ENCODE assay signal across 10 cellular contexts in the genomic region with DNA sequence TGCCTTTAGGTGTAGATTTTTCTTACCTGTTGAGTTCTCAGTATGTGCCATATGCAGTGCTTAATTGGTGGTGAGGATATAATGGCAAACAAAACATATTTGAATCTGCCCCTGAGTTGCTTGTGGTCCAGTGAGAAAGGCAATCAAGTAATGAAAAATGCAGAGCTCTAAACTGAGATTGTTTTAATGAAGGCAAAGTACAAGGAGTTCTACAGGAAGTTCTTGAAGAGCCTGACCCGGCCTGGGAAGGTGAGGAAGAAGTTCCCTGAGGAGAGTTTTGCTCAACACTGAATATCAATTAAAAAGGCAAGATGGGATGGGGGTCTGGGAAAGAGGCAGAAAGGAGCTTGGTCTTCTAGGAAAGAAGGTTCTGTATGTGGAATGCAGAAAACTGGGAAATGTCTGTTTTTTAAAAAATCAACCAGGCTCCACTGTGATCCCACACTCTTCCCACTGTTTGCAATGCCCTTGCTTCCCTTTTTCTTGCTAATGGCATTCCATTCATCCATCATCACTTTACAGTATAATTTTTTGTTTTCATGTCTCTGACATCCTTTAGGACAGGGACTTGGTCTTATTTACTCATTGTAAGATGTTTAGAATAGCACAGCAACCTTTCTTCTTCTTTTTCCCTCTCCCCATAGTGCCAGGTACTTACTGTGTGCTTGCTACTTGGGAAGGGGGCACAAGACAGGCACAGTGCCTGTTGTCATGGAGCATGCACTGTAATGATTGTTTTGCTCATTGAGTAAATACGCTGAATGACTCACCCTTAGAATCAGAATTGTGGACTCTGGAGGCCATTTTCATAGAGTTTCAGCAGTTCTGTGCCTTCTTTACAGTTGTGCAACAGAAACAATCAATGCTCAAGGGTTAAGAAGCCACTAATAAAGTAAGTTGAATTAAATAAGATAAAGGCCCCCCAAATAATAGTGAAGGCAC.
DNase-seq lines count a peak whose midpoint lies in the region; ATAC-seq and TF ChIP-seq lines count a peak whose summit lies in the region.
"Had no signal": no experiment of that assay in that cellular context is flagged by ENCODE, and none has a peak within 500 bp of the region (broad histone marks: within the 10 kb centered on the region; RNA-seq: fewer than 3 reads in every experiment).

No MANE protein-coding gene starts in this region.

- no peaks in the 10 kb centered on the region for H3K36me3 Mint-ChIP-seq in chondrocyte (ENCODE audit: low read depth)

- peak; percentile 64 for DNase-seq in Daoy (ENCODE audit: low read depth)
- peak; percentile 65 for DNase-seq in NCI-H2196 (lab: John Stamatoyannopoulos, UW; ENCODE audit: unreplicated experiment)
- DNase-seq in chondrocyte (ENCODE audit: low spot score), result no peak
- no peak for DNase-seq in retina
- no peak for DNase-seq in inferior parietal cortex (ENCODE audit: extremely low spot score)
- no peak for DNase-seq in left cardiac atrium
- DNase-seq: activated T-cell treated with anti-CD3 and anti-CD28 coated beads, Interleukin-2, amount 50 U/mL, for 24 hours had no signal

- peak overlapping the region; percentile 6 for H3K27ac Mint-ChIP-seq in chondrocyte (ENCODE audit: unreplicated experiment)
- H3K27ac Mint-ChIP-seq: activated T-cell treated with anti-CD3 and anti-CD28 coated beads, Interleukin-2, amount 50 U/mL, for 24 hours had no signal

- H3K4me3 Mint-ChIP-seq in chondrocyte (ENCODE audit: unreplicated experiment), result no peak overlapping the region
- H3K4me3 Mint-ChIP-seq: activated T-cell treated with anti-CD3 and anti-CD28 coated beads, Interleukin-2, amount 50 U/mL, for 24 hours had no signal

- peak overlapping the region; percentile 67 to 75 for H3K27ac ChIP-seq in mucosa of rectum (ENCODE audit: low read depth in 2 of 2, low read length in 2 of 2)

- H3K27me3 ChIP-seq in mucosa of rectum (ENCODE audit: control insufficient read depth in 2 of 2, insufficient read depth in 2 of 2, low read length in 2 of 2), result no peaks in the 10 kb centered on the region

- H3K4me1 Mint-ChIP-seq in chondrocyte (ENCODE audit: low read depth), result peaks cover 30% of the 10 kb centered on the region

- ATAC-seq in left cardiac atrium, result no peak
- ATAC-seq in HG02678 (IDR thresholded peaks at IDR 0.05; ENCODE audit: unreplicated experiment), result no peak
- ATAC-seq: GM12878 had no signal

- H3K4me1 ChIP-seq in mucosa of rectum (ENCODE audit: control insufficient read depth in 2 of 2, insufficient read depth in 2 of 2, low read length in 2 of 2), result peaks cover 8 to 23% of the 10 kb centered on the region in 2 donors

- TF ChIP-seq CTCF in chondrocyte (IDR thresholded peaks at IDR 0.05), result no peak

- no peak overlapping the region for H3K4me3 ChIP-seq in mucosa of rectum (ENCODE audit: low read length in 2 of 2)
- H3K4me3 ChIP-seq: GM12878 had no signal

- H3K9me3 Mint-ChIP-seq in chondrocyte (ENCODE audit: low read depth), result no peaks in the 10 kb centered on the region
- H3K9me3 Mint-ChIP-seq: activated T-cell treated with anti-CD3 and anti-CD28 coated beads, Interleukin-2, amount 50 U/mL, for 24 hours had no signal

- intact Hi-C loops in left cardiac atrium (cut with DNase I), result no loop called here

- no peaks in the 10 kb centered on the region for H3K36me3 ChIP-seq in mucosa of rectum (ENCODE audit: control insufficient read depth in 2 of 2, insufficient read depth in 2 of 2, low read length in 2 of 2)

- H3K9ac ChIP-seq in mucosa of rectum (ENCODE audit: low read depth in 1 of 2, low read length in 2 of 2), result no peak overlapping the region

- H3K9me3 ChIP-seq in mucosa of rectum (ENCODE audit: control insufficient read depth in 2 of 2, low read length in 2 of 2), result no peaks in the 10 kb centered on the region

- no peaks in the 10 kb centered on the region for H3K27me3 Mint-ChIP-seq in chondrocyte (ENCODE audit: low read depth)
- H3K27me3 Mint-ChIP-seq: activated T-cell treated with anti-CD3 and anti-CD28 coated beads, Interleukin-2, amount 50 U/mL, for 24 hours had no signal

Comparison
In these comparisons a context has a peak if more than half of its experiments do, and no peak if none do; other contexts are left out.
1. DNase-seq: peak in Daoy (single experiment) and NCI-H2196 (single experiment); none in chondrocyte (single experiment), retina (single experiment), inferior parietal cortex (single experiment) and left cardiac atrium (single experiment).